26 cellular contexts compared by ENCODE assay signal in the genomic region with DNA sequence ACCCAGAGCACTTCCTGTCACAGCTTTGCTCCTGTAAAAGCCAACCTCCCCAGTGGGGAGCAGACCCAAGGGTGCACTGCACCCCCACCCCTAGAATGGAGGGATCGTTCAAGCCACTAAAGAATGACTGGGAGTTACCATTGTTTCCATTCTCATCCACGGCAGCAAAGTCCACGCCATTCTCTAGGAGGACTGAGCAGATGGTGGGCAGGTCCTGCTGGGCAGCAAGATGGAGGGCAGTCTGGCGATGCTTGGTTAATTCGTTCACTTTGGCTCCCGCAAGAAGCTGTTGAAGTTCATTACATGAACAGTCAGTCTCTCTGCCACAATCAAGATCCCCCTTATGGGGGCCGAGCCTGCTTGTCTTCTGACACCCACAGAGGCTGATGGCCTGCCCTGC. TPM values are rescaled to one million over a fixed set of nuclear protein-coding genes. Genes with fewer than 3 reads are reported as not detected.
DNase-seq lines count a peak whose midpoint lies in the region; ATAC-seq, FAIRE-seq and TF ChIP-seq lines count a peak whose summit lies in the region.
"Had no signal": no experiment of that assay in that cellular context is flagged by ENCODE, and none has a peak within 500 bp of the region (broad histone marks: within the 10 kb centered on the region; RNA-seq: fewer than 3 reads in every experiment).

No MANE protein-coding gene starts in this region.

- intact Hi-C loops in activated CD8-positive, alpha-beta T cell treated with anti-CD3 and anti-CD28 coated beads for 36 hours (cut with micrococcal nuclease): no loop called here
- intact Hi-C loops in pancreas (cut with DNase I) (no loop called here), head of caudate nucleus (cut with DNase I) (no loop called here)

- H3K27ac Mint-ChIP-seq in activated T-cell treated with anti-CD3 and anti-CD28 coated beads, Interleukin-2, amount 50 U/mL, for 24 hours: peak overlapping the region; percentile 70
- peak overlapping the region; percentile 54 to 100 (median 96) for H3K27ac Mint-ChIP-seq in CD8-positive, alpha-beta memory T cell
- H3K27ac Mint-ChIP-seq in activated CD8-positive, alpha-beta T cell treated with anti-CD3 and anti-CD28 coated beads for 36 hours: peak overlapping the region; percentile 70
- H3K27ac Mint-ChIP-seq in immature natural killer cell: peak overlapping the region; percentile 71 to 99 (median 85)
- H3K27ac Mint-ChIP-seq: stimulated activated memory B cell treated with anti-CD40 and anti-IgM and Interleukin-4, amounts not matched to agents 10 μg/mL and 1 μg/mL and 100 μg/mL, for 72 hours; type B pancreatic cell had no signal

- FAIRE-seq in pancreas (lab: Jason Lieb, UNC): no peak
- FAIRE-seq: GM12891 had no signal

- ATAC-seq in activated CD8-positive, alpha-beta T cell treated with anti-CD3 and anti-CD28 coated beads for 36 hours: no peak
- ATAC-seq in pancreas: no peak
- ATAC-seq: gastrocnemius medialis; PC-3; stimulated activated memory B cell treated with anti-CD40 and anti-IgM and Interleukin-4, amounts not matched to agents 10 μg/mL and 1 μg/mL and 100 μg/mL, for 72 hours had no signal

- H3K36me3 ChIP-seq in CD8-positive, alpha-beta memory T cell (ENCODE audit: insufficient read depth, low read length): peaks cover 61% of the 10 kb centered on the region
- H3K36me3 ChIP-seq in pancreas: peaks cover 0 to 76% (median 30%) of the 10 kb centered on the region in 3 donors

- no peak for TF ChIP-seq CTCF in activated CD8-positive, alpha-beta T cell treated with anti-CD3 and anti-CD28 coated beads for 36 hours (IDR thresholded peaks at IDR 0.05)
- TF ChIP-seq CTCF in pancreas (IDR thresholded peaks at IDR 0.05) (no peak), GM10248 (IDR thresholded peaks at IDR 0.05; ENCODE audit: control extremely low read depth, extremely low read depth, low read depth, missing control alignments) (no peak)

- no peaks in the 10 kb centered on the region for H3K27me3 Mint-ChIP-seq in activated T-cell treated with anti-CD3 and anti-CD28 coated beads, Interleukin-2, amount 50 U/mL, for 24 hours
- H3K27me3 Mint-ChIP-seq in CD8-positive, alpha-beta memory T cell: no peaks in the 10 kb centered on the region
- no peaks in the 10 kb centered on the region for H3K27me3 Mint-ChIP-seq in activated CD8-positive, alpha-beta T cell treated with anti-CD3 and anti-CD28 coated beads for 36 hours
- H3K27me3 Mint-ChIP-seq in immature natural killer cell (ENCODE audit: low read depth in 3 of 3): peaks cover 2 to 7% (median 4%) of the 10 kb centered on the region in 3 donors
- H3K27me3 Mint-ChIP-seq: stimulated activated memory B cell treated with anti-CD40 and anti-IgM and Interleukin-4, amounts not matched to agents 10 μg/mL and 1 μg/mL and 100 μg/mL, for 72 hours; type B pancreatic cell had no signal

- H3K9me3 Mint-ChIP-seq in activated T-cell treated with anti-CD3 and anti-CD28 coated beads, Interleukin-2, amount 50 U/mL, for 24 hours: no peaks in the 10 kb centered on the region
- H3K9me3 Mint-ChIP-seq in CD8-positive, alpha-beta memory T cell: no peaks in the 10 kb centered on the region
- H3K9me3 Mint-ChIP-seq in activated CD8-positive, alpha-beta T cell treated with anti-CD3 and anti-CD28 coated beads for 36 hours: no peaks in the 10 kb centered on the region
- H3K9me3 Mint-ChIP-seq in immature natural killer cell: no peaks in the 10 kb centered on the region
- H3K9me3 Mint-ChIP-seq: nephron progenitor cell; stimulated activated memory B cell treated with anti-CD40 and anti-IgM and Interleukin-4, amounts not matched to agents 10 μg/mL and 1 μg/mL and 100 μg/mL, for 72 hours; type B pancreatic cell had no signal

- CTCF ChIA-PET in CD8-positive, alpha-beta memory T cell (lab: Charles Lee): no interaction called here
- CTCF ChIA-PET in activated CD8-positive, alpha-beta T cell treated with anti-CD3 and anti-CD28 coated beads for 36 hours (lab: Charles Lee): no interaction called here
- CTCF ChIA-PET in GM10248 (lab: Yijun Ruan, JAX): interaction anchor here (4.3 kb wide), 1 partner anchor 27 kb away, joined by 12 read pairs; no protein-coding TSS in a partner anchor

- H3K9me3 ChIP-seq in CD8-positive, alpha-beta memory T cell (ENCODE audit: low read length): no peaks in the 10 kb centered on the region
- H3K9me3 ChIP-seq in pancreas: no peaks in the 10 kb centered on the region
- H3K9me3 ChIP-seq: gastrocnemius medialis, SK-N-SH had no signal

- H3K4me3 ChIP-seq in CD8-positive, alpha-beta memory T cell (ENCODE audit: low read length): no peak overlapping the region
- H3K4me3 ChIP-seq in pancreas: no peak overlapping the region
- H3K4me3 ChIP-seq: gastrocnemius medialis, lung had no signal

- WGBS in pancreas, 2 donors: 92 to 98% methylated on average over 7 of the region's 7 CpGs

- DNase-seq in activated T-cell treated with anti-CD3 and anti-CD28 coated beads, Interleukin-2, amount 50 U/mL, for 24 hours: no peak
- DNase-seq in activated T-cell treated with anti-CD3 and anti-CD28 coated beads, Interleukin-2, amount 50 U/mL, for 48 hours: no peak
- DNase-seq in CD8-positive, alpha-beta memory T cell: no peak
- DNase-seq in activated CD8-positive, alpha-beta T cell treated with anti-CD3 and anti-CD28 coated beads for 36 hours: no peak
- DNase-seq in immature natural killer cell: no peak
- DNase-seq in pancreas: no peak
- no peak for DNase-seq in head of caudate nucleus
- DNase-seq in GM10248 (ENCODE audit: extremely low spot score): no peak
- DNase-seq: activated CD4-positive, alpha-beta T cell treated with anti-CD3 and anti-CD28 coated beads for 48 hours; activated gamma-delta T cell; amygdala; brain microvascular endothelial cell; DMS153; gastrocnemius medialis; hippocampal formation; NCI-H1417; NCI-H2029; NCI-H526; nephron progenitor cell; PC-3; SK-N-SH; stimulated activated CD4-positive, alpha-beta T cell treated with anti-CD3 and anti-CD28 coated beads, Interleukin-15, amount 100 ng/mL, for 24 hours had no signal

- H3K27me3 ChIP-seq in CD8-positive, alpha-beta memory T cell (ENCODE audit: insufficient read depth, low read length, poor library complexity, severe bottlenecking): no peaks in the 10 kb centered on the region
- H3K27me3 ChIP-seq in pancreas: no peaks in the 10 kb centered on the region
- H3K27me3 ChIP-seq: brain microvascular endothelial cell, gastrocnemius medialis had no signal

- POLR2A ChIA-PET in CD8-positive, alpha-beta memory T cell (lab: Charles Lee): interaction anchor here (0.8 kb wide), 1 partner anchor 30 kb away, joined by 3 read pairs; no protein-coding TSS in a partner anchor
- POLR2A ChIA-PET in activated CD8-positive, alpha-beta T cell treated with anti-CD3 and anti-CD28 coated beads for 36 hours (lab: Charles Lee): interaction anchor here (0.5 to 1.0 kb wide), 2 partner anchors 12 to 551 kb away, joined by 3 to 4 read pairs; no protein-coding TSS in a partner anchor
- POLR2A ChIA-PET in GM10248 (lab: Yijun Ruan, JAX): no interaction called here

- H3K4me1 Mint-ChIP-seq in activated T-cell treated with anti-CD3 and anti-CD28 coated beads, Interleukin-2, amount 50 U/mL, for 24 hours (ENCODE audit: low read depth): peaks cover 50% of the 10 kb centered on the region
- peaks cover 45 to 55% (median 48%) of the 10 kb centered on the region in 3 donors for H3K4me1 Mint-ChIP-seq in CD8-positive, alpha-beta memory T cell
- H3K4me1 Mint-ChIP-seq in activated CD8-positive, alpha-beta T cell treated with anti-CD3 and anti-CD28 coated beads for 36 hours (ENCODE audit: low read depth): peaks cover 48% of the 10 kb centered on the region
- peaks cover 40% of the 10 kb centered on the region in 2 donors for H3K4me1 Mint-ChIP-seq in immature natural killer cell

- H3K36me3 Mint-ChIP-seq in activated T-cell treated with anti-CD3 and anti-CD28 coated beads, Interleukin-2, amount 50 U/mL, for 24 hours (ENCODE audit: low read depth): peaks cover 99% of the 10 kb centered on the region
- peaks cover 15 to 79% (median 19%) of the 10 kb centered on the region in 3 donors for H3K36me3 Mint-ChIP-seq in CD8-positive, alpha-beta memory T cell
- H3K36me3 Mint-ChIP-seq in activated CD8-positive, alpha-beta T cell treated with anti-CD3 and anti-CD28 coated beads for 36 hours (ENCODE audit: low read depth): peaks cover 69% of the 10 kb centered on the region
- H3K36me3 Mint-ChIP-seq in immature natural killer cell: peaks cover 9 to 45% (median 25%) of the 10 kb centered on the region in 3 donors

- no peak overlapping the region for H3K4me3 Mint-ChIP-seq in activated T-cell treated with anti-CD3 and anti-CD28 coated beads, Interleukin-2, amount 50 U/mL, for 24 hours
- peak overlapping the region in 4 of 7 donors; percentile 26 to 81 (median 53) for H3K4me3 Mint-ChIP-seq in CD8-positive, alpha-beta memory T cell
- no peak overlapping the region for H3K4me3 Mint-ChIP-seq in activated CD8-positive, alpha-beta T cell treated with anti-CD3 and anti-CD28 coated beads for 36 hours
- H3K4me3 Mint-ChIP-seq in immature natural killer cell: no peak overlapping the region
- H3K4me3 Mint-ChIP-seq: nephron progenitor cell; stimulated activated memory B cell treated with anti-CD40 and anti-IgM and Interleukin-4, amounts not matched to agents 10 μg/mL and 1 μg/mL and 100 μg/mL, for 72 hours; type B pancreatic cell had no signal

- H3K4me1 ChIP-seq in CD8-positive, alpha-beta memory T cell (ENCODE audit: insufficient read depth, low read length): peaks cover 56% of the 10 kb centered on the region
- no peaks in the 10 kb centered on the region for H3K4me1 ChIP-seq in pancreas
- H3K4me1 ChIP-seq: gastrocnemius medialis had no signal

- no peak overlapping the region for H3K27ac ChIP-seq in CD8-positive, alpha-beta memory T cell (ENCODE audit: low read depth, low read length)
- no peak overlapping the region for H3K27ac ChIP-seq in pancreas
- H3K27ac ChIP-seq: brain microvascular endothelial cell, gastrocnemius medialis had no signal

RNA-seq across cellular contexts. Expression of gene CYB5D2, which starts 30.8 kb away (rescaled TPM):
- total RNA-seq in CD8-positive, alpha-beta memory T cell: 10 to 100 TPM; 12.6 to 14.2 TPM
- polyA plus RNA-seq in CD8-positive, alpha-beta memory T cell: 12.9 TPM
- total RNA-seq in activated CD8-positive, alpha-beta T cell treated with anti-CD3 and anti-CD28 coated beads for 36 hours: 1 to 10 TPM; 7.1 to 8.1 TPM
- 10 to 100 TPM in 2 of 3 donors, 1 to 10 TPM in 1; 9.3 to 11.1 (median 10.9) TPM for polyA plus RNA-seq in immature natural killer cell
- total RNA-seq in pancreas: 1 to 10 TPM; 6.7 to 9.1 (median 8.4) TPM
- polyA plus RNA-seq in pancreas: 10 to 100 TPM; 11.7 to 18.4 TPM

RNA-seq across cellular contexts. Expression of gene ZZEF1, which starts 30.9 kb away (rescaled TPM):
- total RNA-seq in CD8-positive, alpha-beta memory T cell: 10 to 100 TPM; 39.6 to 41.2 TPM
- polyA plus RNA-seq in CD8-positive, alpha-beta memory T cell: 8.2 TPM
- total RNA-seq in activated CD8-positive, alpha-beta T cell treated with anti-CD3 and anti-CD28 coated beads for 36 hours: 10 to 100 TPM; 28.1 to 30.6 TPM
- polyA plus RNA-seq in immature natural killer cell: 10 to 100 TPM in 1 of 3 donors, 1 to 10 TPM in 2; 2.0 to 12.7 (median 3.9) TPM
- total RNA-seq in pancreas: 10 to 100 TPM; 22.7 to 31.6 (median 27.7) TPM
- polyA plus RNA-seq in pancreas: 10 to 100 TPM; 15.8 to 29.7 TPM

Comparison
In these comparisons a context has a peak if more than half of its experiments do, and no peak if none do; other contexts are left out.
1. H3K4me3 Mint-ChIP-seq: peak in CD8-positive, alpha-beta memory T cell (4 of 7); none in activated T-cell treated with anti-CD3 and anti-CD28 coated beads, Interleukin-2, amount 50 U/mL, for 24 hours (single experiment), activated CD8-positive, alpha-beta T cell treated with anti-CD3 and anti-CD28 coated beads for 36 hours (single experiment) and immature natural killer cell (0 of 5).
2. Peak in every context shown above with its lines, with median percentiles within 50 percentile points of each other: H3K27ac Mint-ChIP-seq.